8 cellular contexts compared by ENCODE assay signal in the genomic region with DNA sequence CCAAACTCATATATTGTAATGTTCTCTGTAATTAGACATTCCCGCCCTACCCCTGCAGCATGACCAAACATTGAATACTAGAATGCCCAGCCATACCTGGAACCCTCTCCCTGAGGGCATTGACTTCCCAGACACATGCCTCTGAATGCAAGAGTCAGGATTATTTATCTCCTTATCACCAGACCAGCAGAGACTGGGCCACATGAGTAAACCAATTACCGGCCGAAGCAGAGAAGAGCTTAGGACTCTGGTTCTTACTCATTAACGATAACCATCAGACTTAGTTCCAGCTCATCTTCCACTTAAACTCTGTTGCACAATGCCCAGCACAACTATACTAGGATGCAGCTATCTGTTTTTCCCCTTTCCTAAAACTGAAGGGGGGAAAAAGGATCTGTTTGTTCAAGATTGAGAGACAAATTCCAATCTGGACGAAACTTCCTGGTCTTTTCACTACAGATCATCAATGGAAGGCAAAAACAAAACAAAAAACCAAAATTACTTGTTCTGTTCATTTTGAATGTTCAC.
DNase-seq lines count a peak whose midpoint lies in the region; ATAC-seq, FAIRE-seq and TF ChIP-seq lines count a peak whose summit lies in the region.
"Had no signal": no experiment of that assay in that cellular context is flagged by ENCODE, and none has a peak within 500 bp of the region (broad histone marks: within the 10 kb centered on the region; RNA-seq: fewer than 3 reads in every experiment).

No MANE protein-coding gene starts in this region.

- in situ Hi-C loops in GM23248 (cut with MboI), result no loop called here

- H3K27me3 Mint-ChIP-seq in activated T-helper 1 cell treated with anti-CD3 and anti-CD28 coated beads, Interleukin-12 subunit alpha, Interleukin-12 subunit beta, Interleukin-2, Interleukin-4 antibody, amounts not matched to agents 30 ng/mL and 10 ng/mL and 1 ng/mL, durations not matched to agents 14 hours and 24 hours and 36 hours (ENCODE audit: insufficient read depth), result no peaks in the 10 kb centered on the region

- no peak for ATAC-seq in GM21619 (IDR thresholded peaks at IDR 0.05; ENCODE audit: unreplicated experiment)

- H3K4me3 ChIP-seq in GM23248 (peak overlapping the region; percentile 32), smooth muscle cell (no peak overlapping the region)

- no peak overlapping the region for H3K27ac Mint-ChIP-seq in activated T-helper 1 cell treated with anti-CD3 and anti-CD28 coated beads, Interleukin-12 subunit alpha, Interleukin-12 subunit beta, Interleukin-2, Interleukin-4 antibody, amounts not matched to agents 30 ng/mL and 10 ng/mL and 1 ng/mL, durations not matched to agents 14 hours and 24 hours and 36 hours

- WGBS in GM23248 (ENCODE audit: low coverage in 1 of 2, low lambda C conversion rate in 2 of 2, missing lambda C conversion rate in 2 of 2), 2 experiments, result 5% methylated on average over 5 of the region's 5 CpGs
- 19% methylated on average over 5 of the region's 5 CpGs for WGBS in smooth muscle cell (ENCODE audit: low lambda C conversion rate)

- FAIRE-seq in RCC 7860 (lab: Jason Lieb, UNC), result peak; percentile 91

- H3K36me3 ChIP-seq in GM23248 (ENCODE audit: low read depth), result no peaks in the 10 kb centered on the region
- no peaks in the 10 kb centered on the region for H3K36me3 ChIP-seq in smooth muscle cell (ENCODE audit: low read depth)

- no peak overlapping the region for H3K4me3 Mint-ChIP-seq in activated T-helper 1 cell treated with anti-CD3 and anti-CD28 coated beads, Interleukin-12 subunit alpha, Interleukin-12 subunit beta, Interleukin-2, Interleukin-4 antibody, amounts not matched to agents 30 ng/mL and 10 ng/mL and 1 ng/mL, durations not matched to agents 14 hours and 24 hours and 36 hours

- TF ChIP-seq CTCF in smooth muscle cell (IDR thresholded peaks at IDR 0.05; ENCODE audit: borderline replicate concordance, insufficient read depth, poor library complexity, severe bottlenecking), result no peak

- H3K9me2 ChIP-seq in GM23248 (ENCODE audit: insufficient read depth), result no peaks in the 10 kb centered on the region

- H3K27me3 ChIP-seq in GM23248 (replicated peaks; ENCODE audit: insufficient read depth) (no peaks in the 10 kb centered on the region), smooth muscle cell (ENCODE audit: low read depth) (no peaks in the 10 kb centered on the region)

- peak; percentile 96 for DNase-seq in GM23248
- DNase-seq in RCC 7860 (ENCODE audit: low spot score), result peak; percentile 85
- DNase-seq in glomerular visceral epithelial cell (ENCODE audit: extremely low spot score), result peak; percentile 70
- DNase-seq in smooth muscle cell (lab: John Stamatoyannopoulos, UW; ENCODE audit: unreplicated experiment), result no peak
- no peak for DNase-seq in stimulated activated CD4-positive, alpha-beta T cell treated with anti-CD3 and anti-CD28 coated beads, Interleukin-2, amount 100 ng/mL, for 48 hours
- DNase-seq in activated T-helper 1 cell treated with anti-CD3 and anti-CD28 coated beads, Interleukin-12 subunit alpha, Interleukin-12 subunit beta, Interleukin-2, Interleukin-4 antibody, amounts not matched to agents 30 ng/mL and 10 ng/mL and 1 ng/mL, durations not matched to agents 14 hours and 24 hours and 36 hours (ENCODE audit: low spot score), result no peak
- DNase-seq: activated effector memory CD4-positive, alpha-beta T cell treated with anti-CD3 and anti-CD28 coated beads, Interleukin-2, amount 50 U/mL, for 16 hours had no signal

- H3F3A ChIP-seq in GM23248 (ENCODE audit: insufficient read depth) (peaks cover 40% of the 10 kb centered on the region), smooth muscle cell (ENCODE audit: low read depth) (peaks cover 14% of the 10 kb centered on the region)

- intact Hi-C loops in activated T-helper 1 cell treated with anti-CD3 and anti-CD28 coated beads, Interleukin-12 subunit alpha, Interleukin-12 subunit beta, Interleukin-2, Interleukin-4 antibody, amounts not matched to agents 30 ng/mL and 10 ng/mL and 1 ng/mL, durations not matched to agents 14 hours and 24 hours and 36 hours (cut with micrococcal nuclease), result no loop called here

- H3K79me2 ChIP-seq in GM23248 (ENCODE audit: insufficient read depth), result peaks cover 9% of the 10 kb centered on the region; the same call in 1 of the 2 replicates
- no peaks in the 10 kb centered on the region for H3K79me2 ChIP-seq in smooth muscle cell (ENCODE audit: low read depth)

- H3K27ac ChIP-seq in GM23248 (peak overlapping the region; percentile 82), smooth muscle cell (ENCODE audit: low read depth) (peak overlapping the region; percentile 72)

- H3K9ac ChIP-seq in GM23248 (peak overlapping the region; percentile 51), smooth muscle cell (ENCODE audit: low read depth) (no peak overlapping the region)

- no peak overlapping the region for H2AFZ ChIP-seq in GM23248
- no peak overlapping the region for H2AFZ ChIP-seq in smooth muscle cell (ENCODE audit: low read depth)

- no peaks in the 10 kb centered on the region for H4K20me1 ChIP-seq in GM23248 (ENCODE audit: insufficient read depth)
- H4K20me1 ChIP-seq in smooth muscle cell (ENCODE audit: low read depth), result no peaks in the 10 kb centered on the region

- H3K4me2 ChIP-seq in GM23248 (ENCODE audit: unreplicated experiment) (peak overlapping the region; percentile 84), smooth muscle cell (peak overlapping the region; percentile 5)

- H3K4me1 ChIP-seq in GM23248 (ENCODE audit: insufficient read depth), result peaks cover 41% of the 10 kb centered on the region
- H3K4me1 ChIP-seq in smooth muscle cell (ENCODE audit: low read depth), result peaks cover 3% of the 10 kb centered on the region

- H3K9me3 Mint-ChIP-seq in activated T-helper 1 cell treated with anti-CD3 and anti-CD28 coated beads, Interleukin-12 subunit alpha, Interleukin-12 subunit beta, Interleukin-2, Interleukin-4 antibody, amounts not matched to agents 30 ng/mL and 10 ng/mL and 1 ng/mL, durations not matched to agents 14 hours and 24 hours and 36 hours, result no peaks in the 10 kb centered on the region

- H3K9me3 ChIP-seq in GM23248 (ENCODE audit: low read depth) (no peaks in the 10 kb centered on the region), smooth muscle cell (replicated peaks; ENCODE audit: low read depth) (no peaks in the 10 kb centered on the region)

- H3K36me3 Mint-ChIP-seq in activated T-helper 1 cell treated with anti-CD3 and anti-CD28 coated beads, Interleukin-12 subunit alpha, Interleukin-12 subunit beta, Interleukin-2, Interleukin-4 antibody, amounts not matched to agents 30 ng/mL and 10 ng/mL and 1 ng/mL, durations not matched to agents 14 hours and 24 hours and 36 hours (ENCODE audit: low read depth), result peaks cover 7% of the 10 kb centered on the region

- H3K4me1 Mint-ChIP-seq in activated T-helper 1 cell treated with anti-CD3 and anti-CD28 coated beads, Interleukin-12 subunit alpha, Interleukin-12 subunit beta, Interleukin-2, Interleukin-4 antibody, amounts not matched to agents 30 ng/mL and 10 ng/mL and 1 ng/mL, durations not matched to agents 14 hours and 24 hours and 36 hours (ENCODE audit: low read depth), result peaks cover 43% of the 10 kb centered on the region

Comparison
In these comparisons a context has a peak if more than half of its experiments do, and no peak if none do; other contexts are left out.
1. DNase-seq: peak in GM23248 (single experiment), RCC 7860 (single experiment) and glomerular visceral epithelial cell (single experiment); none in smooth muscle cell (single experiment), stimulated activated CD4-positive, alpha-beta T cell treated with anti-CD3 and anti-CD28 coated beads, Interleukin-2, amount 100 ng/mL, for 48 hours (0 of 2) and activated T-helper 1 cell treated with anti-CD3 and anti-CD28 coated beads, Interleukin-12 subunit alpha, Interleukin-12 subunit beta, Interleukin-2, Interleukin-4 antibody, amounts not matched to agents 30 ng/mL and 10 ng/mL and 1 ng/mL, durations not matched to agents 14 hours and 24 hours and 36 hours (single experiment).